Comparison of ENCODE assay signal across 8 cellular contexts in genomic region chr7:141975806-141976523, GRCh38. TPM values are rescaled to one million over a fixed set of nuclear protein-coding genes. Genes with fewer than 3 reads are reported as not detected.
DNase-seq lines count a peak whose midpoint lies in the region; ATAC-seq lines count a peak whose summit lies in the region.

No MANE protein-coding gene starts in this region.

- ATAC-seq in GM18511 (IDR thresholded peaks at IDR 0.05; ENCODE audit: unreplicated experiment) (peak; percentile 86), HG03095 (IDR thresholded peaks at IDR 0.05; ENCODE audit: unreplicated experiment) (peak; percentile 85)
- peak; percentile 43 to 75 for ATAC-seq in activated CD4-positive, CD25-positive, alpha-beta regulatory T cell treated with anti-CD3 and anti-CD28 coated beads, Interleukin-2, amount 50 U/mL, for 24 hours

- DNase-seq in A172 (ENCODE audit: low spot score) (peak; percentile 59), NCI-H2196 treated with DMSO at 0.1 percent for 48 hours (lab: John Stamatoyannopoulos, UW; ENCODE audit: unreplicated experiment) (peak; percentile 44), cerebellum (ENCODE audit: low spot score) (peak; percentile 67), kidney tubule cell (ENCODE audit: low spot score) (peak; percentile 79)
- DNase-seq in stimulated activated CD4-positive, alpha-beta T cell treated with anti-CD3 and anti-CD28 coated beads, Interleukin-2, amount 100 ng/mL, for 48 hours = peak; percentile 71 to 77

RNA-seq across cellular contexts. Expression of gene TAS2R38, which starts 2.4 kb away (rescaled TPM):
- total RNA-seq in A172 (2014; rRNA removed; shearing (Covaris generic)) = 0.29 TPM in 1 of 2 replicates, not detected in the other
- total RNA-seq in cerebellum = not detected

RNA-seq across cellular contexts. Expression of gene MGAM, which starts 19.7 kb away (rescaled TPM):
- not detected in 2 replicates for total RNA-seq in A172 (2014; rRNA removed; shearing (Covaris generic))
- 0.27 TPM for total RNA-seq in cerebellum

RNA-seq across cellular contexts. Expression of gene CLEC5A, which starts 29.2 kb away (rescaled TPM):
- not detected in 2 replicates for total RNA-seq in A172 (2014; rRNA removed; shearing (Covaris generic))
- not detected for total RNA-seq in cerebellum

RNA-seq across cellular contexts. Expression of gene OR9A4, which starts 59.8 kb away (rescaled TPM):
- not detected in 2 replicates for total RNA-seq in A172 (2014; rRNA removed; shearing (Covaris generic))
- 0.54 TPM for total RNA-seq in cerebellum

Comparison
In these comparisons a context has a peak if more than half of its experiments do, and no peak if none do; other contexts are left out.
1. Peak in every context shown above with its lines: DNase-seq and ATAC-seq.